ENCODE assay signal across 30 cellular contexts in the genomic region with DNA sequence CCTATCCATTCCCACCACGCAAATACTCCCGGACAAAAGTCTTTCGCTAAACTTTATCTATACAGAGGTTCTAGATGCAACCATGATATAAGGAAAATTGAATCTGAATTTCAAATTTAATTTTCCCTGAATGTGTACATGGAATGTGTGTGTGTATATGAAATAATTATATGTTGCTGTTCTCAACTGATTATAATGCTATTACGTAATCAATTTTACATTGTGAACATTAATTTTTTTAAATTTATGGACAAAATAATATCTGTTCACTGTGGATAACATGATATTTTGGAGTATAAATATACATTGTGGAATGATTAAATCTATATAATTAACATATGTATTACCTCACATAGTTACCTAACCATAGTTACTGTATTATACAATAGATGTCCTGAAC.
"Had no signal": no experiment of that assay in that cellular context is flagged by ENCODE, and none has a peak within 500 bp of the region (broad histone marks: within the 10 kb centered on the region; RNA-seq: fewer than 3 reads in every experiment).

No MANE protein-coding gene starts in this region.

- H3K4me1 ChIP-seq: parathyroid adenoma, psoas muscle, spleen, suprapubic skin, testis, tibial artery, transverse colon, upper lobe of right lung, uterus had no signal

- H3K4me3 ChIP-seq: ovary, psoas muscle, skin epidermis, smooth muscle cell, spleen, suprapubic skin, testis, tibial artery, transverse colon, upper lobe of right lung, uterus had no signal

- H3K27me3 ChIP-seq: neutrophil, ovary, spleen, suprapubic skin, testis, tibial artery, transverse colon, upper lobe of right lung, uterus had no signal

- H3K27ac ChIP-seq: neutrophil, ovary, parathyroid adenoma, psoas muscle, skin epidermis, spleen, suprapubic skin, testis, tibial artery, transverse colon, upper lobe of right lung, uterus had no signal

- DNase-seq: naive thymus-derived CD8-positive, alpha-beta T cell; nephron progenitor cell; nucleus accumbens; ovary; posterior cingulate gyrus; psoas muscle; right cardiac atrium; spleen; stimulated activated CD4-positive, alpha-beta T cell treated with anti-CD3 and anti-CD28 coated beads, Interleukin-12 subunit alpha, Interleukin-12 subunit beta, amount 100 ng/mL, for 4 hours; stimulated activated CD4-positive, alpha-beta T cell treated with anti-CD3 and anti-CD28 coated beads, Interleukin-1b, Interleukin-23, amount 100 ng/mL, for 48 hours; stimulated activated CD4-positive, alpha-beta T cell treated with anti-CD3 and anti-CD28 coated beads, Interleukin-4, amount 100 ng/mL, for 1 hour; stimulated activated CD4-positive, alpha-beta T cell treated with anti-CD3 and anti-CD28 coated beads, Interleukin-4, amount 100 ng/mL, for 4 hours; stimulated activated CD8-positive, alpha-beta memory T cell treated with anti-CD3 and anti-CD28 coated beads, Interleukin-4, amount 100 ng/mL, for 48 hours; stimulated activated naive CD4-positive, alpha-beta T cell; stimulated activated naive CD8-positive, alpha-beta T cell treated with anti-CD3 and anti-CD28 coated beads, Interleukin-15, amount 100 ng/mL, for 72 hours; stimulated activated naive CD8-positive, alpha-beta T cell treated with anti-CD3 and anti-CD28 coated beads, Interleukin-15, Interleukin-2, amounts not matched to agents 100 U/mL and 50 U/mL, for 24 hours; substantia nigra; testis; tibial artery; transverse colon; upper lobe of right lung; uterus had no signal

- ATAC-seq: naive thymus-derived CD8-positive, alpha-beta T cell; natural killer cell treated with Interleukin-12 subunit alpha and Interleukin-12 subunit beta and Interleukin-15 and Interleukin-18, amount 100 ng/mL, for 72 hours; psoas muscle; right cardiac atrium; sciatic nerve; stimulated activated memory B cell treated with anti-CD40 and anti-IgM and Interleukin-4, amounts not matched to agents 10 μg/mL and 1 μg/mL and 100 μg/mL, for 72 hours; stimulated activated naive CD8-positive, alpha-beta T cell treated with anti-CD3 and anti-CD28 coated beads, Interleukin-15, amount 100 ng/mL, for 72 hours; stimulated activated naive CD8-positive, alpha-beta T cell treated with anti-CD3 and anti-CD28 coated beads, Interleukin-15, Interleukin-2, amounts not matched to agents 100 U/mL and 50 U/mL, for 24 hours; upper lobe of right lung had no signal

- H3K4me2 ChIP-seq: smooth muscle cell had no signal

- H3K9ac ChIP-seq: parathyroid adenoma had no signal

- H3K9me3 ChIP-seq: neutrophil, ovary, psoas muscle, suprapubic skin, testis, tibial artery, transverse colon, upper lobe of right lung, uterus had no signal

- H3K36me3 ChIP-seq: neutrophil, ovary, spleen, suprapubic skin, tibial artery, transverse colon, upper lobe of right lung, uterus had no signal

- H3K79me2 ChIP-seq: parathyroid adenoma had no signal

- H2AFZ ChIP-seq: parathyroid adenoma had no signal
